Comparison of ENCODE assay signal across 16 cellular contexts in the genomic region with DNA sequence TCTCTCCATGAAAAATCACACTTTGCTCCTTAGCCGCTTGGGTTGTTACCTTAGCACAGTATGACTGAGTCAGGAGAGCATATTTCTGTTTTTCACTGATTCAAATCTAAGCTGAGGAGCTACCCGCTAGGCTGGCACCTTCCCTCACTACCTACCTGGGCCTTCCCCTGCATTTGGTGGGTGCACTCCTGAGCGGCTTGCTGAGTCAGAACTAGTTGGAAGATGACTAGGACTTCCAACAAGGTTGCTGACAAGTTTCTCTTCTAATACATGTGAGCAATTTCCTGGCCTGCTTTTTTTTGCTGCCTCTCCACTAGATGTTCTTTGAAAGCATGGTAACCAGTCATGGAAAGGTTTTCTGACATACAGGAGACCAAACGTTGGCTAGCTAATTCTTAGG. TPM values are rescaled to one million over a fixed set of nuclear protein-coding genes. Genes with fewer than 3 reads are reported as not detected.
DNase-seq lines count a peak whose midpoint lies in the region; ATAC-seq and TF ChIP-seq lines count a peak whose summit lies in the region.
"Had no signal": no experiment of that assay in that cellular context is flagged by ENCODE, and none has a peak within 500 bp of the region (broad histone marks: within the 10 kb centered on the region; RNA-seq: fewer than 3 reads in every experiment).

No MANE protein-coding gene starts in this region.

- H2BK15ac ChIP-seq in mesenchymal stem cell (ENCODE audit: low read depth, poor library complexity, severe bottlenecking): no peak overlapping the region

- no peak overlapping the region for H2BK5ac ChIP-seq in mesenchymal stem cell (ENCODE audit: low read depth, low read length, poor library complexity, severe bottlenecking)

- H3K4me2 ChIP-seq in mesenchymal stem cell (ENCODE audit: low read length, poor library complexity, severe bottlenecking): no peak overlapping the region

- H3K36me3 ChIP-seq in mesenchymal stem cell (ENCODE audit: control insufficient read depth in 1 of 2, insufficient read depth in 2 of 2, low read depth in 1 of 2, low read length in 2 of 2): no peaks in the 10 kb centered on the region
- no peaks in the 10 kb centered on the region for H3K36me3 ChIP-seq in spleen
- no peaks in the 10 kb centered on the region for H3K36me3 ChIP-seq in thyroid gland

- peaks cover 2% of the 10 kb centered on the region; the same call in 1 of the 2 replicates for H3K36me3 Mint-ChIP-seq in WTC11

- H3K9me3 ChIP-seq in mesenchymal stem cell (ENCODE audit: control insufficient read depth, low read length) (no peaks in the 10 kb centered on the region), spleen (no peaks in the 10 kb centered on the region), thyroid gland (no peaks in the 10 kb centered on the region)

- no peak overlapping the region for H3K23ac ChIP-seq in mesenchymal stem cell (ENCODE audit: low read length in 2 of 2)

- WGBS in mesenchymal stem cell: 76% methylated on average over 3 of the region's 4 CpGs
- 69 to 80% (median 74%) methylated on average over 4 of the region's 4 CpGs for WGBS in spleen, 5 donors
- WGBS in thyroid gland, 2 donors: 88 to 90% methylated on average over 4 of the region's 4 CpGs

- CTCF ChIA-PET in WTC11 (lab: Charles Lee): interaction anchor here (0.6 to 2.2 kb wide), 3 partner anchors 15 to 468 kb away, joined by 3 to 8 read pairs (median 7); no protein-coding TSS in a partner anchor

- H3K4me1 ChIP-seq in mesenchymal stem cell (ENCODE audit: control insufficient read depth, insufficient read depth, low read depth, low read length) (peaks cover 2% of the 10 kb centered on the region), spleen (peaks cover 0 to 4% (median 0%) of the 10 kb centered on the region in 6 donors), thyroid gland (no peaks in the 10 kb centered on the region)

- H3K4me3 ChIP-seq in astrocyte of the spinal cord (ENCODE audit: low read depth, low read length) (no peak overlapping the region), mesenchymal stem cell (ENCODE audit: insufficient read depth in 1 of 2, low read depth in 1 of 2, low read length in 2 of 2) (no peak overlapping the region), spleen (no peak overlapping the region), thyroid gland (replicated peaks in 1 of 3) (no peak overlapping the region)

- no peak overlapping the region for H3K18ac ChIP-seq in mesenchymal stem cell (ENCODE audit: low read depth in 1 of 2, low read length in 2 of 2)

- no peak overlapping the region for H4K91ac ChIP-seq in mesenchymal stem cell (ENCODE audit: low read length)

- peak; percentile 92 for ATAC-seq in GM18520 (IDR thresholded peaks at IDR 0.05; ENCODE audit: unreplicated experiment)
- ATAC-seq in HG03039 (IDR thresholded peaks at IDR 0.05; ENCODE audit: unreplicated experiment): peak; percentile 75
- no peak for ATAC-seq in WTC11

- TF ChIP-seq POLR2A in spleen (IDR thresholded peaks at IDR 0.05): no peak
- TF ChIP-seq POLR2A in thyroid gland (IDR thresholded peaks at IDR 0.05): no peak

- TF ChIP-seq CTCF in astrocyte of the spinal cord (IDR thresholded peaks at IDR 0.05; ENCODE audit: low read depth, low read length) (no peak), spleen (IDR thresholded peaks at IDR 0.05 in 8 of 11, conservative IDR thresholded peaks at IDR 0.05 in 3 of 11) (no peak), WTC11 (IDR thresholded peaks at IDR 0.05) (no peak), thyroid gland (IDR thresholded peaks at IDR 0.05) (no peak)

- no peak overlapping the region for H2BK12ac ChIP-seq in mesenchymal stem cell (ENCODE audit: low read length in 2 of 2)

- POLR2A ChIA-PET in WTC11 (lab: Charles Lee): no interaction called here

- peaks cover 10% of the 10 kb centered on the region; the same call in 1 of the 2 replicates for H3K4me1 Mint-ChIP-seq in WTC11
- H3K4me1 Mint-ChIP-seq: central memory CD8-positive, alpha-beta T cell had no signal

- no peak overlapping the region for H2AFZ ChIP-seq in mesenchymal stem cell (ENCODE audit: low read depth, low read length)

- peaks cover 4% of the 10 kb centered on the region for H3K9me3 Mint-ChIP-seq in WTC11
- H3K9me3 Mint-ChIP-seq: activated T-helper 2 cell treated with anti-CD3 and anti-CD28 coated beads, Interferon-gamma antibody, Interleukin-2, Interleukin-4, amounts not matched to agents 10 μg/mL and 5 μg/mL and 100 μg/mL, durations not matched to agents 14 hours and 24 hours and 36 hours; central memory CD8-positive, alpha-beta T cell had no signal

- H3K27me3 Mint-ChIP-seq in WTC11 (ENCODE audit: low read depth): no peaks in the 10 kb centered on the region; the same call in 1 of the 2 replicates

- intact Hi-C loops in spleen (cut with DNase I; ENCODE audit: low total_unique reads) (no loop called here), thyroid gland (cut with DNase I) (no loop called here)

- H3K27ac Mint-ChIP-seq in WTC11: no peak overlapping the region
- H3K27ac Mint-ChIP-seq: activated T-helper 2 cell treated with anti-CD3 and anti-CD28 coated beads, Interferon-gamma antibody, Interleukin-2, Interleukin-4, amounts not matched to agents 10 μg/mL and 5 μg/mL and 100 μg/mL, durations not matched to agents 14 hours and 24 hours and 36 hours had no signal

- H2AK5ac ChIP-seq in mesenchymal stem cell (ENCODE audit: low read length, severe bottlenecking): no peak overlapping the region

- in situ Hi-C loops in astrocyte of the spinal cord (cut with HindIII; ENCODE audit: low sequenced_read_pairs): no loop called here

- H2BK120ac ChIP-seq in mesenchymal stem cell (ENCODE audit: low read depth, low read length): no peak overlapping the region

- H3K9ac ChIP-seq in mesenchymal stem cell (ENCODE audit: low read length): no peak overlapping the region

- no peaks in the 10 kb centered on the region for H3K79me1 ChIP-seq in mesenchymal stem cell (replicated peaks; ENCODE audit: low read length, poor library complexity, severe bottlenecking)

- H3K4ac ChIP-seq in mesenchymal stem cell (ENCODE audit: low read depth in 1 of 2, low read length in 2 of 2): no peak overlapping the region

- H3K14ac ChIP-seq in mesenchymal stem cell (ENCODE audit: low read length in 2 of 2): no peak overlapping the region

- no peak overlapping the region for H4K8ac ChIP-seq in mesenchymal stem cell (ENCODE audit: low read length)

- no peak overlapping the region for H3K27ac ChIP-seq in mesenchymal stem cell (ENCODE audit: low read length, poor library complexity, severe bottlenecking)
- H3K27ac ChIP-seq in spleen: no peak overlapping the region
- no peak overlapping the region for H3K27ac ChIP-seq in thyroid gland
- H3K27ac ChIP-seq: VCaP had no signal

- DNase-seq in AG20443 (ENCODE audit: low spot score): peak; percentile 14
- peak; percentile 29 for DNase-seq in astrocyte of the spinal cord (ENCODE audit: low read depth, low spot score)
- no peak for DNase-seq in mesenchymal stem cell
- DNase-seq in spleen: no peak
- no peak for DNase-seq in WTC11 (ENCODE audit: low spot score)
- no peak for DNase-seq in thyroid gland
- DNase-seq: C1 segment of cervical spinal cord, erythroblast, NCI-H1092 treated with DMSO at 0.1 percent for 48 hours, SIG-M5, substantia nigra had no signal

- peaks cover 0 to 7% of the 10 kb centered on the region in 2 experiments for H3K27me3 ChIP-seq in mesenchymal stem cell (ENCODE audit: control insufficient read depth in 1 of 2, insufficient read depth in 1 of 2, low read length in 2 of 2)
- no peaks in the 10 kb centered on the region for H3K27me3 ChIP-seq in spleen (replicated peaks in 1 of 7)
- no peaks in the 10 kb centered on the region for H3K27me3 ChIP-seq in thyroid gland

- no peak overlapping the region for H3K4me3 Mint-ChIP-seq in WTC11
- H3K4me3 Mint-ChIP-seq: central memory CD8-positive, alpha-beta T cell had no signal

TF ChIP-seq in WTC11, 78 proteins besides CTCF, POLR2A, EP300 and RAD21:
- TF ChIP-seq MXD4 (CRISPR knock-in tag; IDR thresholded peaks at IDR 0.05; ENCODE audit: borderline replicate concordance): no peak
- TF ChIP-seq TP53 (CRISPR knock-in tag; IDR thresholded peaks at IDR 0.05): no peak
- TF ChIP-seq PRRX2 (CRISPR knock-in tag; IDR thresholded peaks at IDR 0.05): no peak
- no peak for TF ChIP-seq USF1 (CRISPR knock-in tag; IDR thresholded peaks at IDR 0.05)
- TF ChIP-seq TEAD4 (CRISPR knock-in tag; IDR thresholded peaks at IDR 0.05): no peak
- TF ChIP-seq GRHL2 (CRISPR knock-in tag; IDR thresholded peaks at IDR 0.05; ENCODE audit: insufficient replicate concordance, severe bottlenecking): no peak
- no peak for TF ChIP-seq ZNF263 (CRISPR knock-in tag; IDR thresholded peaks at IDR 0.05; ENCODE audit: low read depth)
- TF ChIP-seq CREM (CRISPR knock-in tag; IDR thresholded peaks at IDR 0.05): no peak
TF ChIP-seq in WTC11: peak in this region for 0.

RNA-seq across cellular contexts. Expression of gene SEC61G, which starts 43.8 kb away (rescaled TPM):
- polyA plus RNA-seq in mesenchymal stem cell (2013, experiment 1 of 2): 316 TPM
- 315 TPM for polyA plus RNA-seq in mesenchymal stem cell (2013, experiment 2 of 2)
- total RNA-seq in spleen (100 to 1,000 TPM in 3 of 7 donors, 10 to 100 TPM in 4; 52.8 to 290 (median 77.1) TPM), WTC11 (2021) (186 to 208 TPM (median 190 TPM) in 3 replicates), thyroid gland (100 to 1,000 TPM; 226 to 422 (median 267) TPM)
- polyA plus RNA-seq in spleen: 100 to 1,000 TPM; 149 to 261 (median 207) TPM

Comparison
In these comparisons a context has a peak if more than half of its experiments do, and no peak if none do; other contexts are left out.
1. DNase-seq: peak in AG20443 (single experiment) and astrocyte of the spinal cord (single experiment); none in mesenchymal stem cell (single experiment), spleen (single experiment), WTC11 (single experiment) and thyroid gland (0 of 2).